ENCODE assay signal across 28 cellular contexts in genomic region chr7:88338521-88338920, GRCh38. TPM values are rescaled to one million over a fixed set of nuclear protein-coding genes. Genes with fewer than 3 reads are reported as not detected.
"Had no signal": no experiment of that assay in that cellular context is flagged by ENCODE, and none has a peak within 500 bp of the region (broad histone marks: within the 10 kb centered on the region; RNA-seq: fewer than 3 reads in every experiment).

No MANE protein-coding gene starts in this region.

- DNase-seq: activated CD4-positive, alpha-beta T cell treated with anti-CD3 and anti-CD28 coated beads for 36 hours; activated CD4-positive, alpha-beta T cell treated with anti-CD3 and anti-CD28 coated beads, Interleukin-2, amount 50 U/mL, for 48 hours; activated CD4-positive, CD25-positive, alpha-beta regulatory T cell; activated CD8-positive, alpha-beta memory T cell treated with anti-CD3 and anti-CD28 coated beads for 24 hours; activated effector memory CD4-positive, alpha-beta T cell treated with anti-CD3 and anti-CD28 coated beads, Interleukin-2, amount 50 U/mL, for 16 hours; activated naive CD4-positive, alpha-beta T cell treated with anti-CD3 and anti-CD28 coated beads for 36 hours; activated naive CD8-positive, alpha-beta T cell treated with anti-CD3 and anti-CD28 coated beads for 36 hours; cortex of kidney; effector memory CD8-positive, alpha-beta T cell; erythroblast; head of caudate nucleus; kidney glomerular epithelial cell; naive B cell; ovary; stimulated activated CD4-positive, alpha-beta T cell treated with anti-CD3 and anti-CD28 coated beads, Interleukin-15, amount 100 ng/mL, for 24 hours; stimulated activated CD4-positive, alpha-beta T cell treated with anti-CD3 and anti-CD28 coated beads, Interleukin-2, amount 100 ng/mL, for 24 hours; stimulated activated naive B cell treated with anti-CD40 and anti-IgM and Interleukin-4, amounts not matched to agents 10 μg/mL and 1 μg/mL and 100 μg/mL, for 72 hours; tibial artery; upper lobe of right lung had no signal

- H3K9me3 Mint-ChIP-seq: activated naive CD4-positive, alpha-beta T cell treated with anti-CD3 and anti-CD28 coated beads for 36 hours; activated naive CD8-positive, alpha-beta T cell treated with anti-CD3 and anti-CD28 coated beads for 36 hours; brain; effector memory CD8-positive, alpha-beta T cell; mesothelial cell of epicardium; naive B cell; stimulated activated naive B cell treated with anti-CD40 and anti-IgM and Interleukin-4, amounts not matched to agents 10 μg/mL and 1 μg/mL and 100 μg/mL, for 72 hours had no signal

- H3K27ac ChIP-seq: ascending aorta, cardiac muscle cell, ovary, prostate gland, tibial artery, upper lobe of right lung had no signal

- H3K27me3 ChIP-seq: ascending aorta, cardiac muscle cell, gastroesophageal sphincter, ovary, tibial artery, upper lobe of right lung had no signal

- ATAC-seq: effector memory CD8-positive, alpha-beta T cell; stimulated activated naive B cell treated with anti-CD40 and anti-IgM and Interleukin-4, amounts not matched to agents 10 μg/mL and 1 μg/mL and 100 μg/mL, for 72 hours; upper lobe of right lung had no signal

- H3K4me1 Mint-ChIP-seq: activated CD4-positive, alpha-beta T cell treated with anti-CD3 and anti-CD28 coated beads for 36 hours; activated naive CD8-positive, alpha-beta T cell treated with anti-CD3 and anti-CD28 coated beads for 36 hours; brain; mesothelial cell of epicardium; naive B cell; stimulated activated naive B cell treated with anti-CD40 and anti-IgM and Interleukin-4, amounts not matched to agents 10 μg/mL and 1 μg/mL and 100 μg/mL, for 72 hours had no signal

- H3K36me3 ChIP-seq: ascending aorta, cardiac muscle cell, gastroesophageal sphincter, ovary, prostate gland, tibial artery, upper lobe of right lung had no signal

- H3K27me3 Mint-ChIP-seq: brain; stimulated activated naive B cell treated with anti-CD40 and anti-IgM and Interleukin-4, amounts not matched to agents 10 μg/mL and 1 μg/mL and 100 μg/mL, for 72 hours had no signal

- H3K27ac Mint-ChIP-seq: activated CD4-positive, alpha-beta T cell treated with anti-CD3 and anti-CD28 coated beads for 36 hours; activated naive CD4-positive, alpha-beta T cell treated with anti-CD3 and anti-CD28 coated beads for 36 hours; activated naive CD8-positive, alpha-beta T cell treated with anti-CD3 and anti-CD28 coated beads for 36 hours; brain; effector memory CD8-positive, alpha-beta T cell; mesothelial cell of epicardium; naive B cell; stimulated activated naive B cell treated with anti-CD40 and anti-IgM and Interleukin-4, amounts not matched to agents 10 μg/mL and 1 μg/mL and 100 μg/mL, for 72 hours had no signal

- H3K4me1 ChIP-seq: ascending aorta, gastroesophageal sphincter, prostate gland, tibial artery, upper lobe of right lung had no signal

- H3K4me3 ChIP-seq: ascending aorta, cardiac muscle cell, gastroesophageal sphincter, ovary, prostate gland, tibial artery, upper lobe of right lung had no signal

- H3K36me3 Mint-ChIP-seq: activated naive CD8-positive, alpha-beta T cell treated with anti-CD3 and anti-CD28 coated beads for 36 hours; brain; mesothelial cell of epicardium; naive B cell; stimulated activated naive B cell treated with anti-CD40 and anti-IgM and Interleukin-4, amounts not matched to agents 10 μg/mL and 1 μg/mL and 100 μg/mL, for 72 hours had no signal

- H3K4me3 Mint-ChIP-seq: activated CD4-positive, alpha-beta T cell treated with anti-CD3 and anti-CD28 coated beads for 36 hours; activated naive CD4-positive, alpha-beta T cell treated with anti-CD3 and anti-CD28 coated beads for 36 hours; activated naive CD8-positive, alpha-beta T cell treated with anti-CD3 and anti-CD28 coated beads for 36 hours; brain; effector memory CD8-positive, alpha-beta T cell; mesothelial cell of epicardium; naive B cell; stimulated activated naive B cell treated with anti-CD40 and anti-IgM and Interleukin-4, amounts not matched to agents 10 μg/mL and 1 μg/mL and 100 μg/mL, for 72 hours had no signal

- H3K9me3 ChIP-seq: ascending aorta, gastroesophageal sphincter, ovary, prostate gland, tibial artery, upper lobe of right lung had no signal

RNA-seq across cellular contexts. Expression of gene STEAP4, which starts 31.8 kb away (rescaled TPM):
- total RNA-seq: activated CD4-positive, alpha-beta T cell treated with anti-CD3 and anti-CD28 coated beads for 36 hours; activated naive CD4-positive, alpha-beta T cell treated with anti-CD3 and anti-CD28 coated beads for 36 hours; activated naive CD8-positive, alpha-beta T cell treated with anti-CD3 and anti-CD28 coated beads for 36 hours; cardiac muscle cell; chondrocyte; T-helper 1 cell treated with Interleukin-12 subunit alpha and Interleukin-12 subunit beta and Interleukin-4 antibody, amounts not matched to agents 30 ng/mL and 1 ng/mL, for 36 hours had no signal
- polyA plus RNA-seq: cardiac muscle cell, neural cell had no signal
